Comparison of ENCODE assay signal across 8 cellular contexts in the genomic region with DNA sequence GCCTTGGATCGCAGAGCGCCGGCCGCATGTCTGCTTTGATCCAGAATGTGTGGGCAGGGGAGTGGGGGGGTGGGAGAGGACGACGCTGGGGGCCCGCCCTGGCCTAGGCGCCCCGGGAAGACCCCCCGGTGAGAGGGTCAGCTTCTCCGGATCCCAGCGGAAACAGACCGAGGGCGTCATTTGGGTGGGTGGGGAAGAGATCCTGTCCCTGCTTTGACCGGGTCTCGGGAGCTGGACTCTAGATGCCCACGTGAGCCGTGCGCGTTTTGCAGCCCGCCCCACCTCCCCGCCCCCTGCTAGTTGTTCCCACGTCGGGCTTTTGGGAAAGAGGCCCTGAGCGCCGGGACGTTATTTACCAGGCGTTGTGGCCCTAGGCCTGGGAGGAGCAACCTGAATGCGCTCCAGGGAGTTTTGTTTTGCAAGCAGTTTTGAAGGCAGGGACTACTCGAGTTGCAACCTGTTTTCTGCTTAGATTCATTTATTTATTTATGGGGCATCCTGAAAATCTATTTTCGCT. TPM values are rescaled to one million over a fixed set of nuclear protein-coding genes. Genes with fewer than 3 reads are reported as not detected.
DNase-seq lines count a peak whose midpoint lies in the region; ATAC-seq and TF ChIP-seq lines count a peak whose summit lies in the region.

No MANE protein-coding gene starts in this region.

- CTCF ChIA-PET in Caco-2 (lab: Charles Lee) = no interaction called here

- peak overlapping the region; percentile 92 for H3K4me3 Mint-ChIP-seq in Caco-2 (ENCODE audit: unreplicated experiment)
- peak overlapping the region; percentile 70 for H3K4me3 Mint-ChIP-seq in central memory CD8-positive, alpha-beta T cell

- no peak for ATAC-seq in central memory CD8-positive, alpha-beta T cell (replicated peaks; ENCODE audit: extremely low read depth, poor library complexity, severe bottlenecking)
- no peak for ATAC-seq in thoracic aorta (ENCODE audit: insufficient number of reproducible peaks, low FRiP score, low read depth)

- peak overlapping the region; percentile 91 for H3K27ac Mint-ChIP-seq in Caco-2 (ENCODE audit: unreplicated experiment)
- H3K27ac Mint-ChIP-seq in central memory CD8-positive, alpha-beta T cell (ENCODE audit: low read depth) = no peak overlapping the region

- no peak for TF ChIP-seq CTCF in Caco-2 (IDR thresholded peaks at IDR 0.05; ENCODE audit: insufficient read depth in 1 of 2, low read depth in 1 of 2, low read length in 1 of 2, severe bottlenecking in 1 of 2, unreplicated experiment in 1 of 2)
- no peak for TF ChIP-seq CTCF in thoracic aorta (IDR thresholded peaks at IDR 0.05)

- BruUV-seq in Caco-2 (replicated peaks; lab: Mats Ljungman, UMichigan) = no TSS peak

- H3K27me3 Mint-ChIP-seq in Caco-2 (ENCODE audit: insufficient read depth, unreplicated experiment) = no peaks in the 10 kb centered on the region
- peaks cover 94% of the 10 kb centered on the region for H3K27me3 Mint-ChIP-seq in central memory CD8-positive, alpha-beta T cell

- peaks cover 61% of the 10 kb centered on the region for H3K4me1 ChIP-seq in Caco-2
- H3K4me1 ChIP-seq in thoracic aorta (ENCODE audit: control insufficient read depth in 1 of 2, low read depth in 2 of 2) = peaks cover 12 to 25% of the 10 kb centered on the region in 2 donors

- H3K27me3 ChIP-seq in Caco-2 (replicated peaks; ENCODE audit: control insufficient read depth, insufficient read depth, low read length) (no peaks in the 10 kb centered on the region), MG63 (peaks cover 68% of the 10 kb centered on the region), layer of hippocampus (ENCODE audit: control insufficient read depth, insufficient read depth, low read length) (peaks cover 29% of the 10 kb centered on the region), thoracic aorta (replicated peaks; ENCODE audit: insufficient read depth) (peaks cover 24% of the 10 kb centered on the region)

- POLR2A ChIA-PET in Caco-2 (lab: Charles Lee) = interaction anchor here (0.6 to 1.1 kb wide), 4 partner anchors 11 to 93 kb away, joined by 3 to 14 read pairs (median 4); no protein-coding TSS in a partner anchor

- H3K27ac ChIP-seq in layer of hippocampus (ENCODE audit: low read depth, low read length) (peak overlapping the region; percentile 8), thoracic aorta (no peak overlapping the region)

- DNase-seq in Caco-2 = peak; percentile 81 to 88
- DNase-seq in MG63 = no peak
- no peak for DNase-seq in central memory CD8-positive, alpha-beta T cell (ENCODE audit: low spot score in 2 of 2)
- DNase-seq in thoracic aorta (ENCODE audit: low spot score) = no peak
- DNase-seq in Ammon's horn (ENCODE audit: low spot score) = no peak
- no peak for DNase-seq in T-helper 9 cell
- no peak for DNase-seq in posterior vena cava (ENCODE audit: low spot score)

- intact Hi-C loops in Caco-2 (cut with micrococcal nuclease; ENCODE audit: unreplicated experiment) = loop anchor here (1.0 to 5.0 kb wide), 2 partner anchors 18 to 36 kb away; no protein-coding TSS in a partner anchor
- intact Hi-C loops in posterior vena cava (cut with DNase I) = no loop called here

- H3K9me3 ChIP-seq in Caco-2 (no peaks in the 10 kb centered on the region), MG63 (no peaks in the 10 kb centered on the region), thoracic aorta (no peaks in the 10 kb centered on the region)

- H3K9me3 Mint-ChIP-seq in Caco-2 (ENCODE audit: unreplicated experiment) = no peaks in the 10 kb centered on the region
- no peaks in the 10 kb centered on the region for H3K9me3 Mint-ChIP-seq in central memory CD8-positive, alpha-beta T cell

- H3K4me3 ChIP-seq in Caco-2 (ENCODE audit: low read depth, low read length) = peak overlapping the region; percentile 95
- H3K4me3 ChIP-seq in MG63 = peak overlapping the region; percentile 43
- peak overlapping the region; percentile 74 for H3K4me3 ChIP-seq in thoracic aorta

- peaks cover 54% of the 10 kb centered on the region for H3K36me3 Mint-ChIP-seq in Caco-2 (ENCODE audit: insufficient read depth, unreplicated experiment)
- peaks cover 2% of the 10 kb centered on the region for H3K36me3 Mint-ChIP-seq in central memory CD8-positive, alpha-beta T cell (ENCODE audit: insufficient read depth)

- peaks cover 40% of the 10 kb centered on the region for H3K4me1 Mint-ChIP-seq in Caco-2 (ENCODE audit: low read depth, unreplicated experiment)
- peaks cover 5% of the 10 kb centered on the region for H3K4me1 Mint-ChIP-seq in central memory CD8-positive, alpha-beta T cell

- no peaks in the 10 kb centered on the region for H3K36me3 ChIP-seq in Caco-2 (ENCODE audit: control insufficient read depth, insufficient read depth, low read length)
- no peaks in the 10 kb centered on the region for H3K36me3 ChIP-seq in MG63
- no peaks in the 10 kb centered on the region for H3K36me3 ChIP-seq in thoracic aorta

RNA-seq across cellular contexts. Expression of gene DSP, which starts 1.5 kb away (rescaled TPM):
- total RNA-seq in Caco-2 (2022) (191 and 193 TPM in 2 replicates), thoracic aorta (1 to 10 TPM; 5.4 to 6.7 TPM), posterior vena cava (1 to 10 TPM; 3.0 to 3.4 TPM)
- 0.10 and 0.64 TPM in 2 replicates for total RNA-seq in MG63 (2014; rRNA removed; shearing (Covaris generic); ENCODE audit: low replicate concordance)

RNA-seq across cellular contexts. Expression of gene SNRNP48, which starts 47.1 kb away (rescaled TPM):
- 25.1 and 29.1 TPM in 2 replicates for total RNA-seq in Caco-2 (2022)
- total RNA-seq in MG63 (2014; rRNA removed; shearing (Covaris generic); ENCODE audit: low replicate concordance) = 7.4 and 53.4 TPM in 2 replicates
- total RNA-seq in thoracic aorta = 10 to 100 TPM in 1 of 2 donors, 1 to 10 TPM in 1; 6.4 to 18.4 TPM
- total RNA-seq in posterior vena cava = 1 to 10 TPM; 8.9 to 10.0 TPM

Comparison
In these comparisons a context has a peak if more than half of its experiments do, and no peak if none do; other contexts are left out.
1. DNase-seq: peak in Caco-2 (2 of 2); none in MG63 (single experiment), central memory CD8-positive, alpha-beta T cell (0 of 2), thoracic aorta (single experiment), Ammon's horn (single experiment), T-helper 9 cell (single experiment) and posterior vena cava (single experiment).
2. H3K4me3 ChIP-seq: peak in every context shown above with its lines; median percentile 95 in Caco-2; 74 in thoracic aorta; 43 in MG63.
3. RNA of gene DSP, which starts 1.5 kb away (total RNA-seq): 191 to 193 TPM in Caco-2; 5.4 to 6.7 TPM in thoracic aorta, 3.0 to 3.4 TPM in posterior vena cava and 0.10 to 0.64 TPM in MG63; every median in the first group is over 10 times any median in the second.